ENCODE assay signal across 14 cellular contexts in the genomic region with DNA sequence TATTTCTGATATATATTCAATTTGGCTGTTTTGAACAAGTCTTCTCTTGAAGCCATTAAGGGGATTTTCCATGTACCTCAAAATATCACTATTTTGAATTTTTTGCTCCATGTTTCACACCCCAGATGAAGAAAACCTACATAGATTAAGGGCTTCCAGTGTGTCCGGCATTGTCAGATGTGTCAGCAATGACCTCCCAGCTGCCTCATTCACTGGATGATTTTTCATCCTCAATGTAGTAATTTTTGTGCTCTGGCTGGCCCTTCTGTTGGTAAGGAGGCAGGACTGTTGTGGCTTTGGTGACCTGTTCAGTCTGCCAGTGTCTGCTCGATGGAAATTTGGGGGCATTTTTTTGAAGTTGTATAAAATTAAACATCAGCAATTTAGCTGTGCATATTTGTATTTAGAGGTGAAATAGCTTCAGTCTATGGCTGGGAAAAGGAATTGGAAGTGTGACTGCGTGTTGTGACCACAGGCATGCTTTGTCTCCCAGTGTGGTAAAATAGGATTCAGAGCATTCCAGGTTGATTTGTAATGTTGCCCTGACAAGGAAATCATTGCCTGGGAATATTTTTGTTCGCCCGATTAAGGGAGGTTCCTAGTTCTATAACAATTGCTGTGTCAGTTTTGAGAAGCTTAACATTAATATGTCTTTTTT.
DNase-seq lines count a peak whose midpoint lies in the region; ATAC-seq, FAIRE-seq and TF ChIP-seq lines count a peak whose summit lies in the region.
"Had no signal": no experiment of that assay in that cellular context is flagged by ENCODE, and none has a peak within 500 bp of the region (broad histone marks: within the 10 kb centered on the region; RNA-seq: fewer than 3 reads in every experiment).

No MANE protein-coding gene starts in this region.

- ATAC-seq in K562 (no peak), GM21717 (IDR thresholded peaks at IDR 0.05; ENCODE audit: unreplicated experiment) (no peak)

- H3K4me2 ChIP-seq in K562 (ENCODE audit: insufficient read depth, low read length), result no peak overlapping the region
- H3K4me2 ChIP-seq: KMS-11 had no signal

- WGBS in K562 (ENCODE audit: insufficient coverage, low coverage, missing lambda C conversion rate), result 1% methylated on average over 5 of the region's 5 CpGs
- 80 to 91% methylated on average over 5 of the region's 5 CpGs for WGBS in thyroid gland, 2 donors

- no peak for TF ChIP-seq RAD21 in K562 (CRISPR knock-in tag; conservative IDR thresholded peaks at IDR 0.05 in 1 of 2, IDR thresholded peaks at IDR 0.05 in 1 of 2)

- H2AFZ ChIP-seq in K562 (ENCODE audit: low read depth, low read length), result no peak overlapping the region

- DNase-seq in A172 (ENCODE audit: low spot score) (peak; percentile 97), HT1080 (ENCODE audit: low read depth) (peak; percentile 97), K562 (ENCODE audit: extremely low read depth in 1 of 4, low spot score in 3 of 4) (no peak), iris pigment epithelial cell (ENCODE audit: low read depth) (peak; percentile 98), thyroid gland (no peak), NCI-H2081 treated with DMSO at 0.1 percent for 48 hours (lab: John Stamatoyannopoulos, UW) (no peak), NCI-H2107 (lab: John Stamatoyannopoulos, UW) (no peak)
- DNase-seq: effector memory CD4-positive, alpha-beta T cell; left ventricle myocardium inferior had no signal

- intact Hi-C loops in K562 (cut with micrococcal nuclease), result no loop called here
- intact Hi-C loops in thyroid gland (cut with DNase I), result no loop called here

- H3K4me3 ChIP-seq in K562 (no peak overlapping the region), thyroid gland (replicated peaks in 1 of 3) (no peak overlapping the region)
- H3K4me3 ChIP-seq: left ventricle myocardium inferior, skin epidermis had no signal

- H3K9ac ChIP-seq in K562 (ENCODE audit: insufficient read depth in 1 of 2, low read depth in 2 of 2, low read length in 2 of 2), result no peak overlapping the region
- H3K9ac ChIP-seq: KMS-11 had no signal

- in situ Hi-C loops in K562 (cut with MboI), result no loop called here

- H3K27ac ChIP-seq in K562 (ENCODE audit: extremely low read depth, low read depth, low read length), result no peak overlapping the region
- H3K27ac ChIP-seq in thyroid gland, result no peak overlapping the region
- H3K27ac ChIP-seq: KMS-11, left ventricle myocardium inferior, VCaP had no signal

- no peak for TF ChIP-seq CTCF in K562 (IDR thresholded peaks at IDR 0.05 in 2 of 3, conservative IDR thresholded peaks at IDR 0.05 in 1 of 3; ENCODE audit: insufficient read depth in 2 of 3, low read depth in 1 of 3, low read length in 3 of 3)
- no peak for TF ChIP-seq CTCF in thyroid gland (IDR thresholded peaks at IDR 0.05)

- TF ChIP-seq POLR2A in K562 (conservative IDR thresholded peaks at IDR 0.05), result no peak
- TF ChIP-seq POLR2A in thyroid gland (IDR thresholded peaks at IDR 0.05), result no peak

- H3K27me3 ChIP-seq in K562 (ENCODE audit: control insufficient read depth in 2 of 2, insufficient read depth in 2 of 2, low read length in 2 of 2) (peaks cover 0 to 2% of the 10 kb centered on the region in 2 experiments; a peak in 2 of 5 replicates), thyroid gland (no peaks in the 10 kb centered on the region)

- no peaks in the 10 kb centered on the region for H3K9me1 ChIP-seq in K562 (ENCODE audit: control insufficient read depth, insufficient read depth, low read length)

- no TSS peak for BruUV-seq in K562 (replicated peaks; lab: Mats Ljungman, UMichigan)

- H3K36me3 ChIP-seq in K562 (ENCODE audit: control insufficient read depth, insufficient read depth, low read length) (no peaks in the 10 kb centered on the region), thyroid gland (no peaks in the 10 kb centered on the region)
- H3K36me3 ChIP-seq: left ventricle myocardium inferior had no signal

- H3K9me3 ChIP-seq in K562 (replicated peaks; ENCODE audit: control insufficient read depth, insufficient read depth, low read depth, low read length), result no peaks in the 10 kb centered on the region
- no peaks in the 10 kb centered on the region for H3K9me3 ChIP-seq in thyroid gland

- POLR2A ChIA-PET in K562 (lab: Yijun Ruan, JAX), result interaction anchor here (0.6 kb wide), 1 partner anchor 802 kb away, joined by 4 read pairs; no protein-coding TSS in a partner anchor

- H3K4me1 ChIP-seq in K562 (replicated peaks in 1 of 2; ENCODE audit: control insufficient read depth in 2 of 2, insufficient read depth in 2 of 2, low read length in 2 of 2) (no peaks in the 10 kb centered on the region), thyroid gland (peaks cover 0 to 5% of the 10 kb centered on the region in 2 donors)
- H3K4me1 ChIP-seq: left ventricle myocardium inferior had no signal

- no peak for FAIRE-seq in K562 (lab: Jason Lieb, UNC)
- FAIRE-seq: A204.1 had no signal

- TF ChIP-seq EP300 in K562 (IDR thresholded peaks at IDR 0.05; ENCODE audit: low read length), result no peak

- CTCF ChIA-PET in K562 (lab: Yijun Ruan, JAX; ENCODE audit: low intra/inter-chr PET ratio), result no interaction called here

- H3K79me2 ChIP-seq in K562 (ENCODE audit: control insufficient read depth, insufficient read depth, low read length), result no peaks in the 10 kb centered on the region

- no peaks in the 10 kb centered on the region for H4K20me1 ChIP-seq in K562 (replicated peaks; ENCODE audit: control insufficient read depth, insufficient read depth, low read length)

TF ChIP-seq in K562, 482 proteins besides CTCF, POLR2A, EP300 and RAD21:
- TF ChIP-seq ZNF316 (IDR thresholded peaks at IDR 0.05), result peak; percentile 5; the same call in 1 of the 2 replicates
- TF ChIP-seq KLF6 (CRISPR knock-in tag; IDR thresholded peaks at IDR 0.05; ENCODE audit: borderline replicate concordance), result no peak
- TF ChIP-seq, protein P1, sequence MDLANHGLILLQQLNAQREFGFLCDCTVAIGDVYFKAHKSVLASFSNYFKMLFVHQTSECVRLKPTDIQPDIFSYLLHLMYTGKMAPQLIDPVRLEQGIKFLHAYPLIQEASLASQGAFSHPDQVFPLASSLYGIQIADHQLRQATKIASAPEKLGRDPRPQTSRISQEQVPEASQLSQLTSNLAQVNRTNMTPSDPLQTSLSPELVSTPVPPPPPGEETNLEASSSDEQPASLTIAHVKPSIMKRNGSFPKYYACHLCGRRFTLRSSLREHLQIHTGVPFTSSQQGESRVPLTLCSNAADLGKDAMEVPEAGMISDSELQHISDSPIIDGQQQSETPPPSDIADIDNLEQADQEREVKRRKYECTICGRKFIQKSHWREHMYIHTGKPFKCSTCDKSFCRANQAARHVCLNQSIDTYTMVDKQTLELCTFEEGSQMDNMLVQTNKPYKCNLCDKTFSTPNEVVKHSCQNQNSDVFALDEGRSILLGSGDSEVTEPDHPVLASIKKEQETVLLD (IDR thresholded peaks at IDR 0.05), result no peak
- no peak for TF ChIP-seq SIN3B (IDR thresholded peaks at IDR 0.05; ENCODE audit: low read depth)

Comparison
In these comparisons a context has a peak if more than half of its experiments do, and no peak if none do; other contexts are left out.
1. DNase-seq: peak in A172 (single experiment), HT1080 (single experiment) and iris pigment epithelial cell (single experiment); none in K562 (0 of 4), thyroid gland (0 of 2), NCI-H2081 treated with DMSO at 0.1 percent for 48 hours (single experiment) and NCI-H2107 (single experiment).